In genomic region chr22:35231585-35232084, GRCh38 we compare ENCODE assay signal across 8 cellular contexts. TPM values are rescaled to one million over a fixed set of nuclear protein-coding genes. Genes with fewer than 3 reads are reported as not detected.
DNase-seq lines count a peak whose midpoint lies in the region; ATAC-seq and TF ChIP-seq lines count a peak whose summit lies in the region.

No MANE protein-coding gene starts in this region.

- peak; percentile 27 for DNase-seq in GF-D8 (lab: John Stamatoyannopoulos, UW)
- peak; percentile 43 for DNase-seq in NCI-H1048 (lab: John Stamatoyannopoulos, UW)
- peak; percentile 60 for DNase-seq in SK-N-SH
- peak; percentile 72 for DNase-seq in activated naive CD4-positive, alpha-beta T cell treated with Interleukin-2 at 50 U/mL for 16 hours
- DNase-seq in heart right ventricle = peak; percentile 18 to 27
- DNase-seq in sigmoid colon = no peak

- intact Hi-C loops in heart right ventricle (cut with DNase I) = no loop called here
- intact Hi-C loops in sigmoid colon (cut with DNase I) = no loop called here

- 16% methylated on average over 7 of the region's 7 CpGs for WGBS in SK-N-SH (ENCODE audit: low lambda C conversion rate)
- WGBS in heart right ventricle, 2 donors = 14 to 18% methylated on average over 7 of the region's 7 CpGs
- WGBS in sigmoid colon, 2 donors = 8 to 16% methylated on average over 7 of the region's 7 CpGs

- H3K27me3 ChIP-seq in SK-N-SH (ENCODE audit: insufficient read depth) (no peaks in the 10 kb centered on the region; the same call in 1 of the 2 replicates), heart right ventricle (peaks cover 0 to 43% (median 25%) of the 10 kb centered on the region in 7 donors), sigmoid colon (peaks cover 0 to 14% (median 0%) of the 10 kb centered on the region in 3 donors)

- no peaks in the 10 kb centered on the region for H3K9me3 ChIP-seq in SK-N-SH
- peaks cover 0 to 16% (median 0%) of the 10 kb centered on the region in 11 donors for H3K9me3 ChIP-seq in heart right ventricle
- no peaks in the 10 kb centered on the region for H3K9me3 ChIP-seq in sigmoid colon

- peak overlapping the region; percentile 67; the same call in 1 of the 2 replicates for H2AFZ ChIP-seq in SK-N-SH (ENCODE audit: low read depth)

- H3K4me1 ChIP-seq in SK-N-SH (ENCODE audit: control insufficient read depth in 1 of 2, insufficient read depth in 2 of 2, low read depth in 1 of 2, low read length in 1 of 2) (peaks cover 0 to 4% of the 10 kb centered on the region in 2 experiments; a peak in 1 of 4 replicates), heart right ventricle (no peaks in the 10 kb centered on the region), sigmoid colon (no peaks in the 10 kb centered on the region)

- H3K36me3 ChIP-seq in SK-N-SH (replicated peaks in 1 of 2; ENCODE audit: control insufficient read depth in 1 of 2, insufficient read depth in 2 of 2, low read length in 1 of 2) (no peaks in the 10 kb centered on the region), heart right ventricle (no peaks in the 10 kb centered on the region), sigmoid colon (no peaks in the 10 kb centered on the region)

- H3K9ac ChIP-seq in SK-N-SH = no peak overlapping the region

- TF ChIP-seq POLR2A in sigmoid colon (IDR thresholded peaks at IDR 0.05) = no peak

- TF ChIP-seq CTCF in SK-N-SH (IDR thresholded peaks at IDR 0.05) (peak; percentile 95), heart right ventricle (IDR thresholded peaks at IDR 0.05) (peak; percentile 36 to 88 (median 75)), sigmoid colon (IDR thresholded peaks at IDR 0.05) (peak; percentile 25 to 71 (median 64))

- no peaks in the 10 kb centered on the region for H3K9me2 ChIP-seq in SK-N-SH

- peak overlapping the region; percentile 42; the same call in 1 of the 2 replicates for H3K4me2 ChIP-seq in SK-N-SH

- POLR2A ChIA-PET in SK-N-SH (lab: Yijun Ruan, JAX) = no interaction called here

- peak; percentile 67 for TF ChIP-seq RAD21 in SK-N-SH (IDR thresholded peaks at IDR 0.05; ENCODE audit: low read length)

- no peaks in the 10 kb centered on the region for H3K79me2 ChIP-seq in SK-N-SH (ENCODE audit: insufficient read depth)

- TF ChIP-seq EP300 in SK-N-SH (IDR thresholded peaks at IDR 0.05; ENCODE audit: borderline replicate concordance in 1 of 2, low read depth in 1 of 2, low read length in 1 of 2) (no peak), sigmoid colon (IDR thresholded peaks at IDR 0.05) (no peak)

- ATAC-seq in heart right ventricle = peak in 2 of 8 donors; percentile 45 to 53
- no peak for ATAC-seq in HG02798 (IDR thresholded peaks at IDR 0.05; ENCODE audit: poor library complexity, unreplicated experiment)
- ATAC-seq in HG02588 (IDR thresholded peaks at IDR 0.05; ENCODE audit: unreplicated experiment) = no peak

- no peaks in the 10 kb centered on the region for H3F3A ChIP-seq in SK-N-SH (replicated peaks; ENCODE audit: insufficient read depth)

- H3K4me3 ChIP-seq in SK-N-SH (ENCODE audit: low read depth in 2 of 2, low read length in 1 of 2) (peak overlapping the region in 1 of 2 experiments; percentile 36; a peak in 2 of 4 replicates), heart right ventricle (no peak overlapping the region), sigmoid colon (no peak overlapping the region)

- H3K27ac ChIP-seq in SK-N-SH (ENCODE audit: low read depth in 2 of 2, low read length in 1 of 2) (no peak overlapping the region), heart right ventricle (no peak overlapping the region), sigmoid colon (no peak overlapping the region)

- no peaks in the 10 kb centered on the region for H4K20me1 ChIP-seq in SK-N-SH (ENCODE audit: insufficient read depth)

- CTCF ChIA-PET in SK-N-SH (lab: Yijun Ruan, JAX) = interaction anchor here (0.6 to 2.0 kb wide), 36 partner anchors 9 to 1703 kb away, joined by 3 to 36 read pairs (median 4); partner anchors contain the start of gene HMGXB4

TF ChIP-seq in SK-N-SH, 30 proteins besides CTCF, POLR2A, EP300 and RAD21:
- TF ChIP-seq ELF1 (IDR thresholded peaks at IDR 0.05) (no peak), SMC3 (IDR thresholded peaks at IDR 0.05; ENCODE audit: low read depth, low read length) (peak; percentile 39), TEAD4 (IDR thresholded peaks at IDR 0.05; ENCODE audit: borderline replicate concordance, insufficient read depth) (no peak), YY1 (IDR thresholded peaks at IDR 0.05; ENCODE audit: low read depth) (no peak), FOXM1 (IDR thresholded peaks at IDR 0.05; ENCODE audit: low read depth) (no peak)
- TF ChIP-seq, protein P1, sequence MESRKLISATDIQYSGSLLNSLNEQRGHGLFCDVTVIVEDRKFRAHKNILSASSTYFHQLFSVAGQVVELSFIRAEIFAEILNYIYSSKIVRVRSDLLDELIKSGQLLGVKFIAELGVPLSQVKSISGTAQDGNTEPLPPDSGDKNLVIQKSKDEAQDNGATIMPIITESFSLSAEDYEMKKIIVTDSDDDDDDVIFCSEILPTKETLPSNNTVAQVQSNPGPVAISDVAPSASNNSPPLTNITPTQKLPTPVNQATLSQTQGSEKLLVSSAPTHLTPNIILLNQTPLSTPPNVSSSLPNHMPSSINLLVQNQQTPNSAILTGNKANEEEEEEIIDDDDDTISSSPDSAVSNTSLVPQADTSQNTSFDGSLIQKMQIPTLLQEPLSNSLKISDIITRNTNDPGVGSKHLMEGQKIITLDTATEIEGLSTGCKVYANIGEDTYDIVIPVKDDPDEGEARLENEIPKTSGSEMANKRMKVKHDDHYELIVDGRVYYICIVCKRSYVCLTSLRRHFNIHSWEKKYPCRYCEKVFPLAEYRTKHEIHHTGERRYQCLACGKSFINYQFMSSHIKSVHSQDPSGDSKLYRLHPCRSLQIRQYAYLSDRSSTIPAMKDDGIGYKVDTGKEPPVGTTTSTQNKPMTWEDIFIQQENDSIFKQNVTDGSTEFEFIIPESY (IDR thresholded peaks at IDR 0.05; ENCODE audit: borderline replicate concordance, low read depth) = no peak
- TF ChIP-seq, protein P2, sequence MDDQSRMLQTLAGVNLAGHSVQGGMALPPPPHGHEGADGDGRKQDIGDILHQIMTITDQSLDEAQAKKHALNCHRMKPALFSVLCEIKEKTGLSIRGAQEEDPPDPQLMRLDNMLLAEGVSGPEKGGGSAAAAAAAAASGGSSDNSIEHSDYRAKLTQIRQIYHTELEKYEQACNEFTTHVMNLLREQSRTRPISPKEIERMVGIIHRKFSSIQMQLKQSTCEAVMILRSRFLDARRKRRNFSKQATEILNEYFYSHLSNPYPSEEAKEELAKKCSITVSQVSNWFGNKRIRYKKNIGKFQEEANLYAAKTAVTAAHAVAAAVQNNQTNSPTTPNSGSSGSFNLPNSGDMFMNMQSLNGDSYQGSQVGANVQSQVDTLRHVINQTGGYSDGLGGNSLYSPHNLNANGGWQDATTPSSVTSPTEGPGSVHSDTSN (IDR thresholded peaks at IDR 0.05) = no peak

RNA-seq across cellular contexts. Expression of gene HMGXB4, which starts 25.7 kb away (rescaled TPM):
- polyA plus RNA-seq in SK-N-SH (2012; rRNA removed) (16.5 and 21.7 TPM in 2 replicates), heart right ventricle (1 to 10 TPM; 3.6 to 6.9 TPM), sigmoid colon (10 to 100 TPM in 2 of 3 donors, 1 to 10 TPM in 1; 9.7 to 11.8 (median 10.8) TPM)
- polyA plus RNA-seq in SK-N-SH (2012; cell fraction: cytosol; rRNA removed) = 19.9 and 22.4 TPM in 2 replicates
- polyA plus RNA-seq in SK-N-SH (2012; cell fraction: nucleus; rRNA removed) = 10.6 and 21.2 TPM in 2 replicates
- total RNA-seq in heart right ventricle (10 to 100 TPM in 5 of 10 donors, 1 to 10 TPM in 5; 8.0 to 13.0 (median 10.1) TPM), sigmoid colon (10 to 100 TPM; 14.8 to 20.9 (median 16.9) TPM)
